Comparison of ENCODE assay signal across 1 cellular context in genomic region chr4:8547108-8547911, GRCh38.
A peak's percentile ranks its signal among the peaks of the same experiment; 100 is the strongest.
TF ChIP-seq lines count a peak whose summit lies in the region.

No MANE protein-coding gene starts in this region.

TF ChIP-seq in K562, 482 proteins besides CTCF, POLR2A, EP300 and RAD21 (continued from another document and continues in another):
- no peak for TF ChIP-seq ZNF318 (IDR thresholded peaks at IDR 0.05; ENCODE audit: borderline replicate concordance in 1 of 2, low read depth in 1 of 2)
- no peak for TF ChIP-seq SIX5 (IDR thresholded peaks at IDR 0.05; ENCODE audit: borderline replicate concordance in 1 of 2, insufficient read depth in 1 of 2, low read depth in 1 of 2, low read length in 2 of 2)
- no peak for TF ChIP-seq ZNF217 (CRISPR knock-in tag; IDR thresholded peaks at IDR 0.05)
- TF ChIP-seq MCM5 (IDR thresholded peaks at IDR 0.05; ENCODE audit: low read depth) = no peak
- TF ChIP-seq MTA3 (IDR thresholded peaks at IDR 0.05; ENCODE audit: borderline replicate concordance) = peak; percentile 43; the same call in 1 of the 2 replicates
- TF ChIP-seq ZNF324 (CRISPR knock-in tag; IDR thresholded peaks at IDR 0.05) = no peak
- no peak for TF ChIP-seq FOXA1 (IDR thresholded peaks at IDR 0.05; ENCODE audit: borderline replicate concordance)
- TF ChIP-seq FOXJ2 (tag; IDR thresholded peaks at IDR 0.05) = no peak
- TF ChIP-seq ZNF347 (CRISPR knock-in tag; IDR thresholded peaks at IDR 0.05; ENCODE audit: low read depth) = no peak
- TF ChIP-seq ARHGAP35 (IDR thresholded peaks at IDR 0.05; ENCODE audit: partially characterized antibody) = no peak
- TF ChIP-seq ZFPM2 (CRISPR knock-in tag; IDR thresholded peaks at IDR 0.05) = no peak
- no peak for TF ChIP-seq ZBTB11 (CRISPR knock-in tag; IDR thresholded peaks at IDR 0.05)
- TF ChIP-seq, protein P1, sequence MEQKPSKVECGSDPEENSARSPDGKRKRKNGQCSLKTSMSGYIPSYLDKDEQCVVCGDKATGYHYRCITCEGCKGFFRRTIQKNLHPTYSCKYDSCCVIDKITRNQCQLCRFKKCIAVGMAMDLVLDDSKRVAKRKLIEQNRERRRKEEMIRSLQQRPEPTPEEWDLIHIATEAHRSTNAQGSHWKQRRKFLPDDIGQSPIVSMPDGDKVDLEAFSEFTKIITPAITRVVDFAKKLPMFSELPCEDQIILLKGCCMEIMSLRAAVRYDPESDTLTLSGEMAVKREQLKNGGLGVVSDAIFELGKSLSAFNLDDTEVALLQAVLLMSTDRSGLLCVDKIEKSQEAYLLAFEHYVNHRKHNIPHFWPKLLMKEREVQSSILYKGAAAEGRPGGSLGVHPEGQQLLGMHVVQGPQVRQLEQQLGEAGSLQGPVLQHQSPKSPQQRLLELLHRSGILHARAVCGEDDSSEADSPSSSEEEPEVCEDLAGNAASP (IDR thresholded peaks at IDR 0.05) = no peak
- peak; percentile 91 for TF ChIP-seq NFE2 (IDR thresholded peaks at IDR 0.05; ENCODE audit: low read depth)
- TF ChIP-seq ZBTB40 (IDR thresholded peaks at IDR 0.05) = no peak
- TF ChIP-seq ZBTB40 (CRISPR knock-in tag; IDR thresholded peaks at IDR 0.05) = no peak
- no peak for TF ChIP-seq HNRNPLL (IDR thresholded peaks at IDR 0.05; ENCODE audit: low read depth, low read length, poor library complexity, severe bottlenecking)
- no peak for TF ChIP-seq GTF2E2 (tag; IDR thresholded peaks at IDR 0.05)
- TF ChIP-seq FOXP1 (CRISPR knock-in tag; IDR thresholded peaks at IDR 0.05) = no peak
- TF ChIP-seq PKNOX1 (IDR thresholded peaks at IDR 0.05) = peak; percentile 35; the same call in 1 of the 2 replicates
- TF ChIP-seq KAT2B (IDR thresholded peaks at IDR 0.05; ENCODE audit: low read depth, low read length) = no peak
- no peak for TF ChIP-seq ZNF785 (CRISPR knock-in tag; IDR thresholded peaks at IDR 0.05)
- TF ChIP-seq TAL1 (IDR thresholded peaks at IDR 0.05) = no peak
- peak; percentile 9 for TF ChIP-seq RBBP5 (IDR thresholded peaks at IDR 0.05; ENCODE audit: borderline replicate concordance, insufficient read depth, low read length, poor library complexity, severe bottlenecking)
- no peak for TF ChIP-seq NR1H2 (CRISPR knock-in tag; IDR thresholded peaks at IDR 0.05)
- no peak for TF ChIP-seq SP1 (CRISPR knock-in tag; IDR thresholded peaks at IDR 0.05)
- TF ChIP-seq MLX (CRISPR knock-in tag; conservative IDR thresholded peaks at IDR 0.05) = no peak
- TF ChIP-seq, protein P2, sequence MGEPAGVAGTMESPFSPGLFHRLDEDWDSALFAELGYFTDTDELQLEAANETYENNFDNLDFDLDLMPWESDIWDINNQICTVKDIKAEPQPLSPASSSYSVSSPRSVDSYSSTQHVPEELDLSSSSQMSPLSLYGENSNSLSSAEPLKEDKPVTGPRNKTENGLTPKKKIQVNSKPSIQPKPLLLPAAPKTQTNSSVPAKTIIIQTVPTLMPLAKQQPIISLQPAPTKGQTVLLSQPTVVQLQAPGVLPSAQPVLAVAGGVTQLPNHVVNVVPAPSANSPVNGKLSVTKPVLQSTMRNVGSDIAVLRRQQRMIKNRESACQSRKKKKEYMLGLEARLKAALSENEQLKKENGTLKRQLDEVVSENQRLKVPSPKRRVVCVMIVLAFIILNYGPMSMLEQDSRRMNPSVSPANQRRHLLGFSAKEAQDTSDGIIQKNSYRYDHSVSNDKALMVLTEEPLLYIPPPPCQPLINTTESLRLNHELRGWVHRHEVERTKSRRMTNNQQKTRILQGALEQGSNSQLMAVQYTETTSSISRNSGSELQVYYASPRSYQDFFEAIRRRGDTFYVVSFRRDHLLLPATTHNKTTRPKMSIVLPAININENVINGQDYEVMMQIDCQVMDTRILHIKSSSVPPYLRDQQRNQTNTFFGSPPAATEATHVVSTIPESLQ (CRISPR knock-in tag; IDR thresholded peaks at IDR 0.05) = no peak
- TF ChIP-seq TEAD2 (tag; IDR thresholded peaks at IDR 0.05) = no peak
- no peak for TF ChIP-seq ZKSCAN1 (IDR thresholded peaks at IDR 0.05; ENCODE audit: low read depth, low read length)
- no peak for TF ChIP-seq FIP1L1 (IDR thresholded peaks at IDR 0.05; ENCODE audit: low read depth, low read length, poor library complexity, severe bottlenecking)
